In genomic region chr14:99158150-99158549, GRCh38 we compare ENCODE assay signal across 15 cellular contexts.
"Had no signal": no experiment of that assay in that cellular context is flagged by ENCODE, and none has a peak within 500 bp of the region (broad histone marks: within the 10 kb centered on the region; RNA-seq: fewer than 3 reads in every experiment).

No MANE protein-coding gene starts in this region.

- H3K27me3 ChIP-seq: testis had no signal

- H3K4me3 Mint-ChIP-seq: activated CD8-positive, alpha-beta T cell treated with anti-CD3 and anti-CD28 coated beads for 36 hours; activated T-helper 1 cell treated with anti-CD3 and anti-CD28 coated beads, Interleukin-12 subunit alpha, Interleukin-12 subunit beta, Interleukin-2, Interleukin-4 antibody, amounts not matched to agents 30 ng/mL and 10 ng/mL and 1 ng/mL, durations not matched to agents 14 hours and 24 hours and 36 hours; central memory CD8-positive, alpha-beta T cell; natural killer cell treated with Interleukin-12 subunit alpha and Interleukin-12 subunit beta and Interleukin-15 and Interleukin-18, amount 100 ng/mL, for 72 hours; stimulated activated naive CD8-positive, alpha-beta T cell treated with anti-CD3 and anti-CD28 coated beads, Interleukin-15, Interleukin-2, amounts not matched to agents 100 ng/mL and 50 ng/mL, for 24 hours had no signal

- H3K4me1 ChIP-seq: testis had no signal

- H3K27ac Mint-ChIP-seq: activated CD8-positive, alpha-beta T cell treated with anti-CD3 and anti-CD28 coated beads for 36 hours; activated T-helper 1 cell treated with anti-CD3 and anti-CD28 coated beads, Interleukin-12 subunit alpha, Interleukin-12 subunit beta, Interleukin-2, Interleukin-4 antibody, amounts not matched to agents 30 ng/mL and 10 ng/mL and 1 ng/mL, durations not matched to agents 14 hours and 24 hours and 36 hours; natural killer cell treated with Interleukin-12 subunit alpha and Interleukin-12 subunit beta and Interleukin-15 and Interleukin-18, amount 100 ng/mL, for 72 hours; stimulated activated naive CD8-positive, alpha-beta T cell treated with anti-CD3 and anti-CD28 coated beads, Interleukin-15, Interleukin-2, amounts not matched to agents 100 ng/mL and 50 ng/mL, for 24 hours had no signal

- DNase-seq: activated CD8-positive, alpha-beta T cell treated with anti-CD3 and anti-CD28 coated beads for 36 hours; activated naive CD4-positive, alpha-beta T cell treated with Interleukin-2 at 50 U/mL for 16 hours; erythroblast; left cardiac atrium; occipital lobe; stimulated activated CD4-positive, alpha-beta T cell treated with anti-CD3 and anti-CD28 coated beads, Interleukin-4, amount 100 ng/mL, for 1 hour; stimulated activated CD8-positive, alpha-beta memory T cell treated with anti-CD3 and anti-CD28 coated beads, Interleukin-4, amount 100 ng/mL, for 48 hours; T-helper 1 cell; testis had no signal

- H3K27ac ChIP-seq: testis, VCaP had no signal

- H3K9me3 Mint-ChIP-seq: central memory CD8-positive, alpha-beta T cell; natural killer cell treated with Interleukin-12 subunit alpha and Interleukin-12 subunit beta and Interleukin-15 and Interleukin-18, amount 100 ng/mL, for 72 hours had no signal

- H3K27me3 Mint-ChIP-seq: activated CD8-positive, alpha-beta T cell treated with anti-CD3 and anti-CD28 coated beads for 36 hours; central memory CD8-positive, alpha-beta T cell; stimulated activated naive CD8-positive, alpha-beta T cell treated with anti-CD3 and anti-CD28 coated beads, Interleukin-15, Interleukin-2, amounts not matched to agents 100 ng/mL and 50 ng/mL, for 24 hours had no signal

- H3K36me3 Mint-ChIP-seq: natural killer cell treated with Interleukin-12 subunit alpha and Interleukin-12 subunit beta and Interleukin-15 and Interleukin-18, amount 100 ng/mL, for 72 hours had no signal

- ATAC-seq: activated CD8-positive, alpha-beta T cell treated with anti-CD3 and anti-CD28 coated beads for 36 hours; left cardiac atrium; natural killer cell treated with Interleukin-12 subunit alpha and Interleukin-12 subunit beta and Interleukin-15 and Interleukin-18, amount 100 ng/mL, for 72 hours had no signal

- H3K9me3 ChIP-seq: testis had no signal

- H3K4me3 ChIP-seq: lung, testis had no signal
